In genomic region chr4:71209161-71209560, GRCh38 we compare ENCODE assay signal across 14 cellular contexts.
DNase-seq lines count a peak whose midpoint lies in the region; ATAC-seq and TF ChIP-seq lines count a peak whose summit lies in the region.
"Had no signal": no experiment of that assay in that cellular context is flagged by ENCODE, and none has a peak within 500 bp of the region (broad histone marks: within the 10 kb centered on the region; RNA-seq: fewer than 3 reads in every experiment).

No MANE protein-coding gene starts in this region.

- H3K27ac ChIP-seq in foreskin keratinocyte: no peak overlapping the region
- no peak overlapping the region for H3K27ac ChIP-seq in psoas muscle
- H3K27ac ChIP-seq: prostate gland had no signal

- TF ChIP-seq CTCF in foreskin keratinocyte (conservative IDR thresholded peaks at IDR 0.05) (no peak), psoas muscle (IDR thresholded peaks at IDR 0.05) (no peak)

- ATAC-seq in foreskin keratinocyte (peak; percentile 20), psoas muscle (peak; percentile 61 to 78 (median 77)), GM18505 (IDR thresholded peaks at IDR 0.05; ENCODE audit: unreplicated experiment) (no peak)

- intact Hi-C loops in psoas muscle (cut with DNase I): no loop called here

- no peak overlapping the region for H3K4me3 ChIP-seq in psoas muscle
- H3K4me3 ChIP-seq: prostate gland had no signal

- H3K27me3 ChIP-seq in foreskin keratinocyte: no peaks in the 10 kb centered on the region
- H3K27me3 ChIP-seq in psoas muscle (ENCODE audit: insufficient read depth in 3 of 3, low read length in 2 of 3): no peaks in the 10 kb centered on the region

- H3K36me3 ChIP-seq in psoas muscle (ENCODE audit: insufficient read depth in 1 of 2, low read depth in 1 of 2): no peaks in the 10 kb centered on the region
- H3K36me3 ChIP-seq: prostate gland had no signal

- TF ChIP-seq POLR2A in GM18505 (IDR thresholded peaks at IDR 0.05; ENCODE audit: borderline replicate concordance, extremely low read depth, insufficient read depth, insufficient read length): no peak

- no peaks in the 10 kb centered on the region for H3K9me3 ChIP-seq in psoas muscle
- H3K9me3 ChIP-seq: prostate gland had no signal

- H3K4me1 ChIP-seq in foreskin keratinocyte: no peaks in the 10 kb centered on the region
- peaks cover 11% of the 10 kb centered on the region for H3K4me1 ChIP-seq in psoas muscle
- H3K4me1 ChIP-seq: prostate gland had no signal

- DNase-seq in GM03348 (ENCODE audit: low spot score): peak; percentile 81
- peak; percentile 85 for DNase-seq in amniotic epithelial cell (ENCODE audit: low read depth)
- peak; percentile 21 to 47 for DNase-seq in foreskin keratinocyte
- DNase-seq in psoas muscle: no peak
- DNase-seq in NCI-H526 treated with DMSO at 0.1 percent for 48 hours (lab: John Stamatoyannopoulos, UW): no peak
- DNase-seq in mesenteric fat pad (ENCODE audit: low spot score): no peak
- DNase-seq: central memory CD4-positive, alpha-beta T cell; DMS153; head of caudate nucleus; NCI-H2029; NCI-H69; stimulated activated CD4-positive, alpha-beta T cell treated with anti-CD3 and anti-CD28 coated beads, Interleukin-15, amount 100 ng/mL, for 24 hours had no signal

Comparison
In these comparisons a context has a peak if more than half of its experiments do, and no peak if none do; other contexts are left out.
1. DNase-seq: peak in GM03348 (single experiment), amniotic epithelial cell (single experiment) and foreskin keratinocyte (2 of 2); none in psoas muscle (0 of 2), NCI-H526 treated with DMSO at 0.1 percent for 48 hours (single experiment) and mesenteric fat pad (single experiment).